21 cellular contexts compared by ENCODE assay signal in the genomic region with DNA sequence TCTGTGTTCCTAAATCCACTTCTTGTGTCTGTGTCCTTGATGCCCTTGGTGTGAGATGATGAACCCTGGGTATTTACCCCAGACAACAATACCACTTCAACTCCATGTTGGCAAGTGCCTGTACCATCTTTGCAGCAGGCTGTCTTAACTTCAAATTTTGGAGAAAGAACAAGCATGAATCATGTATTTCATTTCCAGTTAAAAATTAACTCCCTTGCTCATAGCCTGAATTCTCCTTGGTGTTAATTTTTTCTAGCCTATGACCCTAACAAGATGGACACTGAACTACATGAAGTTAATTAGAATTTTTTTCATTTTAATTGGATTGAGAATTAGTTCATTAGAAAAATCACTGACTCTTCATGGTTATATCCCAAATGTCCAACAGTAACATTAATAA.
"Had no signal": no experiment of that assay in that cellular context is flagged by ENCODE, and none has a peak within 500 bp of the region (broad histone marks: within the 10 kb centered on the region; RNA-seq: fewer than 3 reads in every experiment).

No MANE protein-coding gene starts in this region.

- H3K4me1 Mint-ChIP-seq: memory B cell; natural killer cell; stimulated activated naive CD8-positive, alpha-beta T cell treated with anti-CD3 and anti-CD28 coated beads, Interleukin-15, amount 100 ng/mL, for 72 hours had no signal

- FAIRE-seq: endometrium, frontal cortex, pancreas, small intestine had no signal

- H3K4me3 ChIP-seq: lung, pancreas, right lobe of liver, suprapubic skin, transverse colon, upper lobe of right lung, uterus had no signal

- H3K27ac Mint-ChIP-seq: effector memory CD8-positive, alpha-beta T cell; memory B cell; natural killer cell; stimulated activated naive CD8-positive, alpha-beta T cell treated with anti-CD3 and anti-CD28 coated beads, Interleukin-15, amount 100 ng/mL, for 72 hours had no signal

- H3K36me3 ChIP-seq: neutrophil, pancreas, right lobe of liver, suprapubic skin, transverse colon, upper lobe of right lung, uterus had no signal

- H3K27ac ChIP-seq: neutrophil, pancreas, right lobe of liver, suprapubic skin, transverse colon, upper lobe of right lung, uterus had no signal

- DNase-seq: cortex of kidney; effector memory CD8-positive, alpha-beta T cell; head of caudate nucleus; natural killer cell; pancreas; small intestine; stimulated activated CD4-positive, alpha-beta T cell treated with anti-CD3 and anti-CD28 coated beads, Interleukin-15, amount 100 ng/mL, for 24 hours; stimulated activated CD4-positive, alpha-beta T cell treated with anti-CD3 and anti-CD28 coated beads, Interleukin-2, amount 100 ng/mL, for 48 hours; stimulated activated CD8-positive, alpha-beta memory T cell treated with anti-CD3 and anti-CD28 coated beads, Interleukin-4, amount 100 ng/mL, for 48 hours; stimulated activated naive CD4-positive, alpha-beta T cell; stimulated activated naive CD8-positive, alpha-beta T cell treated with anti-CD3 and anti-CD28 coated beads, Interleukin-15, amount 100 ng/mL, for 72 hours; transverse colon; upper lobe of right lung; uterus had no signal

- H3K36me3 Mint-ChIP-seq: memory B cell, natural killer cell had no signal

- H3K27me3 ChIP-seq: neutrophil, pancreas, right lobe of liver, suprapubic skin, transverse colon, upper lobe of right lung, uterus had no signal

- H3K27me3 Mint-ChIP-seq: effector memory CD8-positive, alpha-beta T cell; memory B cell; stimulated activated naive CD8-positive, alpha-beta T cell treated with anti-CD3 and anti-CD28 coated beads, Interleukin-15, amount 100 ng/mL, for 72 hours had no signal

- H3K4me1 ChIP-seq: right lobe of liver, suprapubic skin, transverse colon, upper lobe of right lung, uterus had no signal

- H3K4me3 Mint-ChIP-seq: effector memory CD8-positive, alpha-beta T cell; memory B cell; natural killer cell; stimulated activated naive CD8-positive, alpha-beta T cell treated with anti-CD3 and anti-CD28 coated beads, Interleukin-15, amount 100 ng/mL, for 72 hours had no signal

- H3K9me3 ChIP-seq: neutrophil, pancreas, right lobe of liver, suprapubic skin, transverse colon, upper lobe of right lung, uterus had no signal
